18 cellular contexts compared by ENCODE assay signal in genomic region chr22:45280583-45280972, GRCh38. TPM values are rescaled to one million over a fixed set of nuclear protein-coding genes. Genes with fewer than 3 reads are reported as not detected.
DNase-seq lines count a peak whose midpoint lies in the region; ATAC-seq and TF ChIP-seq lines count a peak whose summit lies in the region.
"Had no signal": no experiment of that assay in that cellular context is flagged by ENCODE, and none has a peak within 500 bp of the region (broad histone marks: within the 10 kb centered on the region; RNA-seq: fewer than 3 reads in every experiment).

No MANE protein-coding gene starts in this region.

- POLR2A ChIA-PET in HCT116 (lab: Charles Lee), result no interaction called here

- H3K9ac ChIP-seq in HCT116 (ENCODE audit: low read length), result no peak overlapping the region

- no peaks in the 10 kb centered on the region for H4K20me1 ChIP-seq in HCT116 (ENCODE audit: insufficient read depth)

- DNase-seq in HCT116 (ENCODE audit: low read depth, low spot score) (no peak), thoracic aorta (ENCODE audit: low spot score) (no peak), NCI-H345 treated with DMSO at 0.1 percent for 48 hours (lab: John Stamatoyannopoulos, UW; ENCODE audit: unreplicated experiment) (no peak), A172 (ENCODE audit: low spot score) (no peak), SIG-M5 treated with dmso at 0.1 percent for 504 hours (lab: John Stamatoyannopoulos, UW; ENCODE audit: unreplicated experiment) (no peak)
- DNase-seq: dorsolateral prefrontal cortex; MG63; occipital lobe; SHP77 treated with DMSO at 0.1 percent for 48 hours; small intestine; stimulated activated CD4-positive, alpha-beta T cell treated with anti-CD3 and anti-CD28 coated beads, Interleukin-4, amount 100 ng/mL, for 4 hours; T-helper 2 cell had no signal

- H3K27me3 ChIP-seq in HCT116 (ENCODE audit: insufficient read depth, low read length) (no peaks in the 10 kb centered on the region), thoracic aorta (replicated peaks; ENCODE audit: insufficient read depth) (no peaks in the 10 kb centered on the region)
- H3K27me3 ChIP-seq: MG63 had no signal

- RAD21 ChIA-PET in HCT116 (lab: Charles Lee; ENCODE audit: low non-redundant PET in 1 of 2, low total read pairs in 2 of 2, uncharacterized antibody in 2 of 2, unreplicated experiment in 2 of 2), result no interaction called here

- TF ChIP-seq CTCF in HCT116 (IDR thresholded peaks at IDR 0.05 in 2 of 3, conservative IDR thresholded peaks at IDR 0.05 in 1 of 3; ENCODE audit: borderline replicate concordance in 1 of 3, insufficient read depth in 1 of 3, low read depth in 2 of 3, low read length in 2 of 3), result no peak
- TF ChIP-seq CTCF in thoracic aorta (IDR thresholded peaks at IDR 0.05), result no peak

- H3K27ac ChIP-seq in HCT116 (ENCODE audit: low read depth, low read length) (no peak overlapping the region), angular gyrus (ENCODE audit: low read depth, low read length) (peak overlapping the region; percentile 30), mesodermal cell (ENCODE audit: low read depth, low read length, severe bottlenecking) (peak overlapping the region; percentile 29), thoracic aorta (peak overlapping the region; percentile 53 to 73)
- H3K27ac ChIP-seq: brain microvascular endothelial cell, epithelial cell of prostate had no signal

- H2AFZ ChIP-seq in HCT116 (ENCODE audit: low read depth, low read length, poor library complexity, severe bottlenecking), result no peak overlapping the region

- no peak for TF ChIP-seq POLR2A in HCT116 (IDR thresholded peaks at IDR 0.05; ENCODE audit: borderline replicate concordance, extremely low read depth, insufficient read depth, insufficient read length)

- no peak overlapping the region for H3K4me3 ChIP-seq in HCT116 (replicated peaks in 1 of 2; ENCODE audit: low read depth in 1 of 2, low read length in 2 of 2)
- H3K4me3 ChIP-seq in mesodermal cell (ENCODE audit: extremely low read depth, insufficient read depth, low read length, poor library complexity, severe bottlenecking), result no peak overlapping the region
- no peak overlapping the region for H3K4me3 ChIP-seq in thoracic aorta
- H3K4me3 ChIP-seq: dorsolateral prefrontal cortex, MG63 had no signal

- no peak for TF ChIP-seq RAD21 in HCT116 (IDR thresholded peaks at IDR 0.05; ENCODE audit: low read depth)

- H3K9me3 ChIP-seq in HCT116 (ENCODE audit: control insufficient read depth in 1 of 2, insufficient read depth in 1 of 2, low read depth in 1 of 2, low read length in 2 of 2) (no peaks in the 10 kb centered on the region), mesodermal cell (ENCODE audit: control insufficient read depth, low read length) (no peaks in the 10 kb centered on the region), thoracic aorta (no peaks in the 10 kb centered on the region)
- H3K9me3 ChIP-seq: MG63 had no signal

- H3K79me2 ChIP-seq in HCT116 (ENCODE audit: insufficient read depth, low read length), result no peaks in the 10 kb centered on the region

- H3K36me3 ChIP-seq in HCT116 (ENCODE audit: control insufficient read depth in 1 of 2, insufficient read depth in 2 of 2, low read length in 2 of 2) (no peaks in the 10 kb centered on the region), mesodermal cell (ENCODE audit: control insufficient read depth, insufficient read depth, low read length) (no peaks in the 10 kb centered on the region), thoracic aorta (no peaks in the 10 kb centered on the region)
- H3K36me3 ChIP-seq: brain microvascular endothelial cell, MG63 had no signal

- intact Hi-C loops in HCT116 (cut with micrococcal nuclease), result no loop called here

- peak overlapping the region; percentile 47; the same call in 1 of the 2 replicates for H3K4me2 ChIP-seq in HCT116 (ENCODE audit: low read length)

- BruUV-seq in HCT116 (replicated peaks; lab: Mats Ljungman, UMichigan), result no TSS peak

- 89 to 100% methylated on average over 1 to 2 of the region's 3 CpGs for WGBS in mesodermal cell (ENCODE audit: insufficient coverage in 2 of 2), 2 experiments

- ATAC-seq in HCT116 (no peak), thoracic aorta (ENCODE audit: insufficient number of reproducible peaks, low FRiP score, low read depth) (no peak)

- H3K4me1 ChIP-seq in HCT116 (ENCODE audit: control insufficient read depth in 1 of 2, insufficient read depth in 2 of 2, low read length in 2 of 2) (peaks cover 16 to 32% of the 10 kb centered on the region in 2 experiments), mesodermal cell (ENCODE audit: control insufficient read depth, insufficient read depth, low read length, poor library complexity, severe bottlenecking) (peaks cover 18% of the 10 kb centered on the region), thoracic aorta (ENCODE audit: control insufficient read depth in 1 of 2, low read depth in 2 of 2) (peaks cover 20 to 47% of the 10 kb centered on the region in 2 donors)

- CTCF ChIA-PET in HCT116 (lab: Charles Lee), result no interaction called here

- no peaks in the 10 kb centered on the region for H3K9me2 ChIP-seq in HCT116 (ENCODE audit: insufficient read depth)

TF ChIP-seq in HCT116, 20 proteins besides CTCF, POLR2A, EP300 and RAD21 (continues in another document):
- TF ChIP-seq MAX (IDR thresholded peaks at IDR 0.05) (no peak), EGR1 (IDR thresholded peaks at IDR 0.05; ENCODE audit: low read depth) (no peak), JUND (IDR thresholded peaks at IDR 0.05) (no peak), EZH2phosphoT487 (IDR thresholded peaks at IDR 0.05; ENCODE audit: borderline replicate concordance) (no peak), ZFX (IDR thresholded peaks at IDR 0.05) (no peak), EZH2 (IDR thresholded peaks at IDR 0.05) (no peak), POLR2AphosphoS5 (IDR thresholded peaks at IDR 0.05; ENCODE audit: low read depth, low read length) (no peak), CEBPB (IDR thresholded peaks at IDR 0.05; ENCODE audit: low read depth) (no peak), FOSL1 (IDR thresholded peaks at IDR 0.05; ENCODE audit: low read depth) (no peak), SRF (IDR thresholded peaks at IDR 0.05; ENCODE audit: low read depth) (no peak), ZBTB33 (IDR thresholded peaks at IDR 0.05; ENCODE audit: extremely low read depth, insufficient replicate concordance, low read length) (no peak), SP1 (IDR thresholded peaks at IDR 0.05; ENCODE audit: low read depth) (no peak)

RNA-seq across cellular contexts. Expression of gene UPK3A, which starts 4.2 kb away (rescaled TPM):
- not detected for total RNA-seq in HCT116 (2021; ENCODE audit: unreplicated experiment)
- 0.12 and 0.16 TPM in 2 replicates for polyA plus RNA-seq in HCT116 (2012)
- polyA plus RNA-seq in mesodermal cell (2013, experiment 1 of 2), result not detected
- polyA plus RNA-seq in mesodermal cell (2013, experiment 2 of 2), result not detected
- not detected for total RNA-seq in thoracic aorta
- total RNA-seq in A172 (2014; rRNA removed; shearing (Covaris generic)), result not detected in 2 replicates
- total RNA-seq: frontal cortex, NCI-H460, occipital lobe had no signal

RNA-seq across cellular contexts. Expression of gene FAM118A, which starts 29.2 kb away (rescaled TPM):
- total RNA-seq in HCT116 (2021; ENCODE audit: unreplicated experiment) (43.2 TPM), thoracic aorta (100 to 1,000 TPM in 1 of 2 donors, 10 to 100 TPM in 1; 54.4 to 244 TPM)
- polyA plus RNA-seq in HCT116 (2012), result 21.3 and 22.5 TPM in 2 replicates
- 25.0 TPM for polyA plus RNA-seq in mesodermal cell (2013, experiment 1 of 2)
- 27.0 TPM for polyA plus RNA-seq in mesodermal cell (2013, experiment 2 of 2)
- total RNA-seq in A172 (2014; rRNA removed; shearing (Covaris generic)), result 20.8 and 21.8 TPM in 2 replicates

RNA-seq across cellular contexts. Expression of gene KIAA0930, which starts 39.9 kb away (rescaled TPM):
- total RNA-seq in HCT116 (2021; ENCODE audit: unreplicated experiment), result 60.9 TPM
- 38.5 and 42.6 TPM in 2 replicates for polyA plus RNA-seq in HCT116 (2012)
- polyA plus RNA-seq in mesodermal cell (2013, experiment 1 of 2), result 37.5 TPM
- 33.2 TPM for polyA plus RNA-seq in mesodermal cell (2013, experiment 2 of 2)
- total RNA-seq in thoracic aorta, result 10 to 100 TPM; 76.9 to 99.1 TPM
- 83.1 and 92.5 TPM in 2 replicates for total RNA-seq in A172 (2014; rRNA removed; shearing (Covaris generic))
